ENCODE assay signal across 17 cellular contexts in genomic region chr17:44928950-44929720, GRCh38. TPM values are rescaled to one million over a fixed set of nuclear protein-coding genes. Genes with fewer than 3 reads are reported as not detected.
DNase-seq lines count a peak whose midpoint lies in the region; ATAC-seq and TF ChIP-seq lines count a peak whose summit lies in the region.
"Had no signal": no experiment of that assay in that cellular context is flagged by ENCODE, and none has a peak within 500 bp of the region (broad histone marks: within the 10 kb centered on the region; RNA-seq: fewer than 3 reads in every experiment).

No MANE protein-coding gene starts in this region.

- H3K4me1 ChIP-seq in heart left ventricle (peaks cover 0 to 28% (median 2%) of the 10 kb centered on the region in 12 donors), RWPE2 (ENCODE audit: insufficient read depth, poor library complexity, severe bottlenecking) (no peaks in the 10 kb centered on the region), aorta (ENCODE audit: control insufficient read depth in 1 of 2, insufficient read depth in 2 of 2, low read length in 2 of 2) (no peaks in the 10 kb centered on the region)
- H3K4me1 ChIP-seq: A549 had no signal

- TF ChIP-seq CTCF in heart left ventricle (IDR thresholded peaks at IDR 0.05) (no peak), RWPE2 (IDR thresholded peaks at IDR 0.05; ENCODE audit: poor library complexity, severe bottlenecking) (no peak)

- peak; percentile 73 for DNase-seq in cardiac septum (ENCODE audit: low spot score)
- no peak for DNase-seq in heart left ventricle
- DNase-seq in RWPE2 (ENCODE audit: low spot score): peak; percentile 52
- peak; percentile 89 for DNase-seq in myocyte (ENCODE audit: low read depth)
- peak; percentile 38 to 48 for DNase-seq in aorta
- DNase-seq in stimulated activated naive CD8-positive, alpha-beta T cell treated with anti-CD3 and anti-CD28 coated beads, Interleukin-15, Interleukin-2, amounts not matched to agents 100 U/mL and 50 U/mL, for 24 hours: no peak
- DNase-seq in LoVo (ENCODE audit: low spot score): no peak
- DNase-seq: C1 segment of cervical spinal cord, HFFc6, NCI-H1417 treated with DMSO at 0.1 percent for 48 hours, NCI-H2029, NCI-H2171 treated with DMSO at 0.1 percent for 48 hours, NCI-H446 treated with DMSO at 0.1 percent for 48 hours, RPMI8226 had no signal

- intact Hi-C loops in cardiac septum (cut with DNase I) (loop anchor here (10.0 kb wide), 1 partner anchor 266 kb away; no protein-coding TSS in a partner anchor), heart left ventricle (cut with DNase I) (loop anchor here in 1 of 10 donors (10.0 kb wide), 1 partner anchor 166 kb away; no protein-coding TSS in a partner anchor), aorta (cut with DNase I) (no loop called here)

- H3K36me3 ChIP-seq in heart left ventricle (peaks cover 0 to 8% (median 0%) of the 10 kb centered on the region in 9 donors), RWPE2 (ENCODE audit: low read depth) (peaks cover 69% of the 10 kb centered on the region), aorta (ENCODE audit: control insufficient read depth in 1 of 2, insufficient read depth in 2 of 2, low read length in 1 of 2) (no peaks in the 10 kb centered on the region)

- no peak overlapping the region for H3K4me3 ChIP-seq in heart left ventricle
- no peak overlapping the region for H3K4me3 ChIP-seq in RWPE2 (ENCODE audit: severe bottlenecking)
- no peak overlapping the region for H3K4me3 ChIP-seq in aorta (ENCODE audit: low read length in 2 of 2)
- H3K4me3 ChIP-seq: A549 had no signal

- 93 to 98% (median 96%) methylated on average over 7 of the region's 7 CpGs for WGBS in heart left ventricle, 4 donors
- WGBS in aorta, 2 donors: 93% methylated on average over 7 of the region's 7 CpGs

- TF ChIP-seq POLR2A in heart left ventricle (IDR thresholded peaks at IDR 0.05): no peak

- no peak for ATAC-seq in heart left ventricle
- ATAC-seq in RWPE2 (ENCODE audit: low read depth): no peak
- ATAC-seq in aorta (ENCODE audit: low FRiP score): no peak
- ATAC-seq in stimulated activated naive CD8-positive, alpha-beta T cell treated with anti-CD3 and anti-CD28 coated beads, Interleukin-15, Interleukin-2, amounts not matched to agents 100 U/mL and 50 U/mL, for 24 hours: no peak
- no peak for ATAC-seq in HG02938 (IDR thresholded peaks at IDR 0.05; ENCODE audit: unreplicated experiment)
- ATAC-seq: A549 had no signal

- H3K27ac ChIP-seq in heart left ventricle (no peak overlapping the region), RWPE2 (ENCODE audit: poor library complexity, severe bottlenecking) (no peak overlapping the region), aorta (ENCODE audit: low read depth in 1 of 2, low read length in 2 of 2) (no peak overlapping the region)
- H3K27ac ChIP-seq: A549 had no signal

- no peaks in the 10 kb centered on the region for H3K27me3 ChIP-seq in heart left ventricle
- no peaks in the 10 kb centered on the region for H3K27me3 ChIP-seq in RWPE2 (ENCODE audit: insufficient read depth, poor library complexity, severe bottlenecking)
- no peaks in the 10 kb centered on the region for H3K27me3 ChIP-seq in aorta (ENCODE audit: control insufficient read depth in 1 of 2, insufficient read depth in 2 of 2, low read length in 1 of 2)

- H3K9me3 ChIP-seq in heart left ventricle (no peaks in the 10 kb centered on the region), RWPE2 (ENCODE audit: severe bottlenecking) (no peaks in the 10 kb centered on the region), aorta (ENCODE audit: control insufficient read depth, low read length) (no peaks in the 10 kb centered on the region)
- H3K9me3 ChIP-seq: A549 had no signal

RNA-seq across cellular contexts. Expression of gene GFAP, which starts 13.8 kb away (rescaled TPM):
- total RNA-seq in cardiac septum (7.0 TPM), heart left ventricle (10 to 100 TPM in 1 of 9 donors, 1 to 10 TPM in 7, under 1 TPM in 1; 0.94 to 12.4 (median 5.8) TPM), myocyte (0.68 and 2.3 TPM in 2 replicates), aorta (10 to 100 TPM in 1 of 2 donors, 1 to 10 TPM in 1; 2.3 to 17.6 TPM)
- polyA plus RNA-seq in heart left ventricle (1 to 10 TPM; 3.7 to 6.9 TPM), aorta (1 to 10 TPM; 1.4 to 7.9 TPM)
- polyA plus RNA-seq in myocyte (2012): 0.20 TPM
- total RNA-seq: HFFc6, SK-MEL-5 had no signal

RNA-seq across cellular contexts. Expression of gene KIF18B, which starts 18.4 kb away (rescaled TPM):
- total RNA-seq in cardiac septum (0.13 TPM), heart left ventricle (1 to 10 TPM in 1 of 9 donors, under 1 TPM in 7, not detected in 1; 0.06 to 5.4 (median 0.44) TPM), myocyte (0.03 TPM in 1 of 2 replicates, not detected in the other), aorta (1 to 10 TPM in 1 of 2 donors, under 1 TPM in 1; 0.16 to 1.7 TPM)
- polyA plus RNA-seq in heart left ventricle (under 1 TPM; 0.12 to 0.19 TPM), aorta (under 1 TPM in 1 of 2 donors, not detected in 1; 0.05 TPM)
- polyA plus RNA-seq in myocyte (2012): 0.09 TPM

RNA-seq across cellular contexts. Expression of gene EFTUD2, which starts 29.9 kb away (rescaled TPM):
- total RNA-seq in cardiac septum (62.0 TPM), heart left ventricle (100 to 1,000 TPM in 1 of 9 donors, 10 to 100 TPM in 8; 37.1 to 106 (median 65.0) TPM), myocyte (111 and 114 TPM in 2 replicates), aorta (10 to 100 TPM; 64.4 to 78.6 TPM)
- polyA plus RNA-seq in heart left ventricle (10 to 100 TPM; 21.3 to 71.7 TPM), aorta (10 to 100 TPM; 17.8 to 37.7 TPM)
- 98.9 TPM for polyA plus RNA-seq in myocyte (2012)

RNA-seq across cellular contexts. Expression of gene C1QL1, which starts 39.0 kb away (rescaled TPM):
- total RNA-seq in cardiac septum (0.97 TPM), heart left ventricle (1 to 10 TPM in 6 of 9 donors, under 1 TPM in 3; 0.66 to 5.8 (median 1.4) TPM), myocyte (0.11 TPM in 1 of 2 replicates, not detected in the other), aorta (1 to 10 TPM in 1 of 2 donors, not detected in 1; 1.3 TPM)
- polyA plus RNA-seq in heart left ventricle (1 to 10 TPM; 1.4 to 5.1 TPM), aorta (not detected)
- 0.84 TPM for polyA plus RNA-seq in myocyte (2012)

Comparison
In these comparisons a context has a peak if more than half of its experiments do, and no peak if none do; other contexts are left out.
1. DNase-seq: peak in cardiac septum (single experiment), RWPE2 (single experiment), myocyte (single experiment) and aorta (2 of 2); none in heart left ventricle (0 of 5), stimulated activated naive CD8-positive, alpha-beta T cell treated with anti-CD3 and anti-CD28 coated beads, Interleukin-15, Interleukin-2, amounts not matched to agents 100 U/mL and 50 U/mL, for 24 hours (single experiment) and LoVo (single experiment).